In genomic region chr5:111772456-111772855, GRCh38 we compare ENCODE assay signal across 13 cellular contexts. TPM values are rescaled to one million over a fixed set of nuclear protein-coding genes. Genes with fewer than 3 reads are reported as not detected.
DNase-seq lines count a peak whose midpoint lies in the region; ATAC-seq lines count a peak whose summit lies in the region.
"Had no signal": no experiment of that assay in that cellular context is flagged by ENCODE, and none has a peak within 500 bp of the region (broad histone marks: within the 10 kb centered on the region; RNA-seq: fewer than 3 reads in every experiment).

No MANE protein-coding gene starts in this region.

- no peak for ATAC-seq in GM18517 (IDR thresholded peaks at IDR 0.05; ENCODE audit: unreplicated experiment)

- in situ Hi-C loops in SK-MEL-5 (cut with HindIII; ENCODE audit: low pct_unique_long_range_greater_than_20kb, low sequenced_read_pairs) = no loop called here

- DNase-seq in DMS 273 (lab: John Stamatoyannopoulos, UW; ENCODE audit: unreplicated experiment) = peak; percentile 62
- DNase-seq in DMS 273 treated with DMSO at 0.1 percent for 48 hours (lab: John Stamatoyannopoulos, UW) = no peak
- peak; percentile 44 for DNase-seq in H4 (ENCODE audit: low spot score)
- peak; percentile 12 for DNase-seq in SK-MEL-5 (ENCODE audit: low read depth, low spot score)
- DNase-seq in left kidney (ENCODE audit: low read depth, low spot score) = peak; percentile 56
- DNase-seq in activated CD4-positive, CD25-positive, alpha-beta regulatory T cell (lab: John Stamatoyannopoulos, UW) = no peak
- no peak for DNase-seq in amygdala (lab: John Stamatoyannopoulos, UW)
- DNase-seq: activated CD4-positive, alpha-beta memory T cell treated with anti-CD3 and anti-CD28 coated beads for 36 hours; anterior cingulate cortex; CD4-positive, alpha-beta memory T cell; colonic mucosa; HCEC 1CT had no signal

RNA-seq across cellular contexts. Expression of gene NREP, which starts 15.5 kb away (rescaled TPM):
- total RNA-seq in H4 (2014; rRNA removed; shearing (Covaris generic)) = 157 and 187 TPM in 2 replicates
- total RNA-seq in SK-MEL-5 (2014; rRNA removed; shearing (Covaris generic)) = 11.2 and 17.1 TPM in 2 replicates
- polyA plus RNA-seq in SK-MEL-5 (2015; cell fraction: cytosol; rRNA removed) = 11.3 and 16.5 TPM in 2 replicates
- 48.9 and 59.3 TPM in 2 replicates for polyA plus RNA-seq in SK-MEL-5 (2015; cell fraction: nucleus; rRNA removed)

Comparison
In these comparisons a context has a peak if more than half of its experiments do, and no peak if none do; other contexts are left out.
1. DNase-seq: peak in DMS 273 (single experiment), H4 (single experiment), SK-MEL-5 (single experiment) and left kidney (single experiment); none in DMS 273 treated with DMSO at 0.1 percent for 48 hours (single experiment), activated CD4-positive, CD25-positive, alpha-beta regulatory T cell (0 of 4) and amygdala (0 of 56).